8 cellular contexts compared by ENCODE assay signal in genomic region chr1:175192111-175192629, GRCh38. TPM values are rescaled to one million over a fixed set of nuclear protein-coding genes. Genes with fewer than 3 reads are reported as not detected.
DNase-seq lines count a peak whose midpoint lies in the region; ATAC-seq and TF ChIP-seq lines count a peak whose summit lies in the region.

No MANE protein-coding gene starts in this region.

- H3K9ac ChIP-seq in rectal smooth muscle tissue (ENCODE audit: low read length): peak overlapping the region; percentile 85

- DNase-seq in GM20000 (ENCODE audit: low spot score) (peak; percentile 56), NOMO-1 treated with DMSO at 0.1 percent for 48 hours (lab: John Stamatoyannopoulos, UW; ENCODE audit: unreplicated experiment) (peak; percentile 29), right cardiac atrium (peak; percentile 61 to 82 (median 76))
- DNase-seq in activated naive CD8-positive, alpha-beta T cell treated with anti-CD3 and anti-CD28 coated beads, Interleukin-2, amount 50 U/mL, for 24 hours: peak; percentile 50

- H3K4me3 Mint-ChIP-seq in activated naive CD8-positive, alpha-beta T cell treated with anti-CD3 and anti-CD28 coated beads, Interleukin-2, amount 50 U/mL, for 24 hours: peak overlapping the region; percentile 97

- no peaks in the 10 kb centered on the region for H3K79me2 ChIP-seq in ACC112 (ENCODE audit: control insufficient read depth, insufficient read depth, low read length, unreplicated experiment)

- peaks cover 33% of the 10 kb centered on the region for H3K27me3 ChIP-seq in ACC112 (ENCODE audit: insufficient read depth, low read length)
- no peaks in the 10 kb centered on the region for H3K27me3 ChIP-seq in right cardiac atrium (ENCODE audit: control insufficient read depth, insufficient read depth)
- no peaks in the 10 kb centered on the region for H3K27me3 ChIP-seq in rectal smooth muscle tissue (ENCODE audit: control insufficient read depth, insufficient read depth, low read length)

- H3K9me3 Mint-ChIP-seq in activated naive CD8-positive, alpha-beta T cell treated with anti-CD3 and anti-CD28 coated beads, Interleukin-2, amount 50 U/mL, for 24 hours: no peaks in the 10 kb centered on the region

- no peak for TF ChIP-seq CTCF in GM20000 (IDR thresholded peaks at IDR 0.05; ENCODE audit: extremely low read depth, missing control alignments)

- H2AFZ ChIP-seq in ACC112 (ENCODE audit: low read length, unreplicated experiment): no peak overlapping the region

- H3K4me3 ChIP-seq in ACC112 (ENCODE audit: low read depth, low read length) (peak overlapping the region; percentile 74), right cardiac atrium (ENCODE audit: low read length) (peak overlapping the region; percentile 74), rectal smooth muscle tissue (ENCODE audit: low read length) (peak overlapping the region; percentile 91)

- H3K36me3 Mint-ChIP-seq in activated naive CD8-positive, alpha-beta T cell treated with anti-CD3 and anti-CD28 coated beads, Interleukin-2, amount 50 U/mL, for 24 hours (ENCODE audit: low read depth): peaks cover 17% of the 10 kb centered on the region

- WGBS in right cardiac atrium: under 1% methylated on average over 17 of the region's 17 CpGs

- no peaks in the 10 kb centered on the region for H3K9me3 ChIP-seq in right cardiac atrium (ENCODE audit: control insufficient read depth, low read length)

- H3K27ac ChIP-seq in ACC112 (ENCODE audit: low read depth, low read length) (no peak overlapping the region), right cardiac atrium (ENCODE audit: low read length) (peak overlapping the region; percentile 95), rectal smooth muscle tissue (ENCODE audit: low read depth, low read length) (peak overlapping the region; percentile 69)

- ATAC-seq in activated naive CD8-positive, alpha-beta T cell treated with anti-CD3 and anti-CD28 coated beads, Interleukin-2, amount 50 U/mL, for 24 hours: peak; percentile 33
- ATAC-seq in right cardiac atrium (peak; percentile 30 to 32), GM21390 (IDR thresholded peaks at IDR 0.05; ENCODE audit: unreplicated experiment) (no peak), GM19467 (IDR thresholded peaks at IDR 0.05; ENCODE audit: unreplicated experiment) (no peak)

- H3K4me1 ChIP-seq in ACC112 (ENCODE audit: control insufficient read depth, insufficient read depth, low read length, unreplicated experiment) (peaks cover 3% of the 10 kb centered on the region), right cardiac atrium (ENCODE audit: control insufficient read depth, insufficient read depth, low read length) (peaks cover 5% of the 10 kb centered on the region), rectal smooth muscle tissue (ENCODE audit: control insufficient read depth, insufficient read depth, low read length) (peaks cover 5% of the 10 kb centered on the region)

- H3K4me1 Mint-ChIP-seq in activated naive CD8-positive, alpha-beta T cell treated with anti-CD3 and anti-CD28 coated beads, Interleukin-2, amount 50 U/mL, for 24 hours: peaks cover 64% of the 10 kb centered on the region

- intact Hi-C loops in right cardiac atrium (cut with DNase I): loop anchor here in 1 of 4 donors (2.0 kb wide), 1 partner anchor 35 kb away; no protein-coding TSS in a partner anchor

- H3K27ac Mint-ChIP-seq in activated naive CD8-positive, alpha-beta T cell treated with anti-CD3 and anti-CD28 coated beads, Interleukin-2, amount 50 U/mL, for 24 hours: peak overlapping the region; percentile 63

- H3K27me3 Mint-ChIP-seq in activated naive CD8-positive, alpha-beta T cell treated with anti-CD3 and anti-CD28 coated beads, Interleukin-2, amount 50 U/mL, for 24 hours: no peaks in the 10 kb centered on the region

- H3K36me3 ChIP-seq in ACC112 (ENCODE audit: insufficient read depth, low read length) (no peaks in the 10 kb centered on the region), rectal smooth muscle tissue (ENCODE audit: control insufficient read depth, insufficient read depth, low read length) (no peaks in the 10 kb centered on the region)

RNA-seq across cellular contexts. Expression of gene KIAA0040, which starts 0.4 kb away (rescaled TPM):
- total RNA-seq in right cardiac atrium: 10 to 100 TPM; 17.6 to 36.0 (median 22.3) TPM
- polyA plus RNA-seq in right cardiac atrium: 7.5 TPM

Comparison
In these comparisons a context has a peak if more than half of its experiments do, and no peak if none do; other contexts are left out.
1. ATAC-seq: peak in activated naive CD8-positive, alpha-beta T cell treated with anti-CD3 and anti-CD28 coated beads, Interleukin-2, amount 50 U/mL, for 24 hours (single experiment) and right cardiac atrium (2 of 2); none in GM21390 (single experiment) and GM19467 (single experiment).
2. Peak in every context shown above with its lines, with median percentiles within 50 percentile points of each other: H3K4me3 ChIP-seq and DNase-seq.